In genomic region chr16:29830774-29831173, GRCh38 we compare ENCODE assay signal across 13 cellular contexts. TPM values are rescaled to one million over a fixed set of nuclear protein-coding genes. Genes with fewer than 3 reads are reported as not detected.
DNase-seq lines count a peak whose midpoint lies in the region; ATAC-seq, FAIRE-seq and TF ChIP-seq lines count a peak whose summit lies in the region.
"Had no signal": no experiment of that assay in that cellular context is flagged by ENCODE, and none has a peak within 500 bp of the region (broad histone marks: within the 10 kb centered on the region; RNA-seq: fewer than 3 reads in every experiment).

No MANE protein-coding gene starts in this region.

- no peak for TF ChIP-seq CTCF in CD4-positive, alpha-beta T cell (IDR thresholded peaks at IDR 0.05)
- TF ChIP-seq CTCF in Caco-2 (IDR thresholded peaks at IDR 0.05; ENCODE audit: insufficient read depth in 1 of 2, low read depth in 1 of 2, low read length in 1 of 2, severe bottlenecking in 1 of 2, unreplicated experiment in 1 of 2) (no peak), HepG2 (CRISPR knock-in tag; IDR thresholded peaks at IDR 0.05) (no peak), chondrocyte (IDR thresholded peaks at IDR 0.05) (no peak), spleen (IDR thresholded peaks at IDR 0.05 in 8 of 11, conservative IDR thresholded peaks at IDR 0.05 in 3 of 11) (no peak)

- CTCF ChIA-PET in CD4-positive, alpha-beta T cell (lab: Charles Lee), result no interaction called here
- CTCF ChIA-PET in Caco-2 (lab: Charles Lee), result no interaction called here
- CTCF ChIA-PET in HepG2 (lab: Yijun Ruan, JAX; ENCODE audit: low intra/inter-chr PET ratio, low total read pairs), result no interaction called here

- intact Hi-C loops in CD4-positive, alpha-beta T cell (cut with DNase I, micrococcal nuclease), result no loop called here
- intact Hi-C loops in Caco-2 (cut with micrococcal nuclease; ENCODE audit: unreplicated experiment) (no loop called here), HepG2 (cut with micrococcal nuclease; ENCODE audit: unreplicated experiment) (no loop called here), spleen (cut with DNase I; ENCODE audit: low total_unique reads) (no loop called here)

- no peak overlapping the region for H3K4me2 ChIP-seq in HepG2 (ENCODE audit: low read depth, low read length)

- H3K9ac ChIP-seq in HepG2 (ENCODE audit: insufficient read depth, low read depth, low read length), result no peak overlapping the region

- peaks cover 39% of the 10 kb centered on the region for H3K4me1 Mint-ChIP-seq in CD4-positive, alpha-beta T cell (ENCODE audit: low read depth)
- peaks cover 20% of the 10 kb centered on the region for H3K4me1 Mint-ChIP-seq in Caco-2 (ENCODE audit: low read depth, unreplicated experiment)
- H3K4me1 Mint-ChIP-seq in central memory CD8-positive, alpha-beta T cell, result peaks cover 22% of the 10 kb centered on the region
- H3K4me1 Mint-ChIP-seq in naive thymus-derived CD8-positive, alpha-beta T cell, result peaks cover 12 to 59% (median 43%) of the 10 kb centered on the region in 4 donors
- H3K4me1 Mint-ChIP-seq in chondrocyte (ENCODE audit: low read depth), result peaks cover 10% of the 10 kb centered on the region

- H2AFZ ChIP-seq in HepG2 (ENCODE audit: low read length), result no peak overlapping the region

- no peaks in the 10 kb centered on the region for H3K9me3 ChIP-seq in CD4-positive, alpha-beta T cell (ENCODE audit: control insufficient read depth, low read length)
- H3K9me3 ChIP-seq in Caco-2 (no peaks in the 10 kb centered on the region), HepG2 (ENCODE audit: low read length) (no peaks in the 10 kb centered on the region), spleen (no peaks in the 10 kb centered on the region)

- H3K27ac Mint-ChIP-seq in CD4-positive, alpha-beta T cell, result peak overlapping the region; percentile 83
- peak overlapping the region; percentile 89 for H3K27ac Mint-ChIP-seq in Caco-2 (ENCODE audit: unreplicated experiment)
- H3K27ac Mint-ChIP-seq in central memory CD8-positive, alpha-beta T cell (ENCODE audit: low read depth), result peak overlapping the region; percentile 61
- peak overlapping the region in 8 of 10 donors; percentile 9 to 84 (median 56) for H3K27ac Mint-ChIP-seq in naive thymus-derived CD8-positive, alpha-beta T cell
- no peak overlapping the region for H3K27ac Mint-ChIP-seq in chondrocyte (ENCODE audit: unreplicated experiment)
- H3K27ac Mint-ChIP-seq: HFFc6 had no signal

- no peak for DNase-seq in CD4-positive, alpha-beta T cell
- no peak for DNase-seq in Caco-2
- no peak for DNase-seq in central memory CD8-positive, alpha-beta T cell (ENCODE audit: low spot score in 2 of 2)
- no peak for DNase-seq in naive thymus-derived CD8-positive, alpha-beta T cell
- no peak for DNase-seq in UCSD-AML1 (lab: John Stamatoyannopoulos, UW; ENCODE audit: unreplicated experiment)
- DNase-seq in HepG2 (ENCODE audit: low spot score), result no peak
- DNase-seq in chondrocyte (ENCODE audit: low spot score), result no peak
- DNase-seq in spleen, result no peak
- DNase-seq: Calu3, DMS 273 treated with DMSO at 0.1 percent for 48 hours, HCEC 1CT, HFFc6 had no signal

- H3K4me3 ChIP-seq in Caco-2 (ENCODE audit: low read depth, low read length) (no peak overlapping the region), HepG2 (replicated peaks in 1 of 3; ENCODE audit: insufficient read depth in 1 of 3, low read depth in 2 of 3, low read length in 3 of 3) (no peak overlapping the region), spleen (no peak overlapping the region)

- in situ Hi-C loops in HepG2 (cut with HindIII; ENCODE audit: extremely low pct_ligation_motif_present, low pct_unique_long_range_greater_than_20kb), result no loop called here

- no peaks in the 10 kb centered on the region for H3K9me3 Mint-ChIP-seq in CD4-positive, alpha-beta T cell
- H3K9me3 Mint-ChIP-seq in Caco-2 (ENCODE audit: unreplicated experiment) (no peaks in the 10 kb centered on the region), chondrocyte (ENCODE audit: low read depth) (no peaks in the 10 kb centered on the region)
- H3K9me3 Mint-ChIP-seq in central memory CD8-positive, alpha-beta T cell, result no peaks in the 10 kb centered on the region
- no peaks in the 10 kb centered on the region for H3K9me3 Mint-ChIP-seq in naive thymus-derived CD8-positive, alpha-beta T cell
- H3K9me3 Mint-ChIP-seq: CD14-positive monocyte, HFFc6 had no signal

- H3K36me3 ChIP-seq in Caco-2 (ENCODE audit: control insufficient read depth, insufficient read depth, low read length) (0 out of 2 replicates have a peak, but pooled peaks cover 2% of the 10 kb centered on the region), HepG2 (replicated peaks in 1 of 2; ENCODE audit: control insufficient read depth in 1 of 2, insufficient read depth in 2 of 2, low read length in 2 of 2) (peaks cover 4 to 8% of the 10 kb centered on the region in 2 experiments; a peak in 3 of 5 replicates), spleen (peaks cover 0 to 84% (median 52%) of the 10 kb centered on the region in 6 donors)

- no peak overlapping the region for H3K4me3 Mint-ChIP-seq in CD4-positive, alpha-beta T cell
- peak overlapping the region; percentile 59 for H3K4me3 Mint-ChIP-seq in Caco-2 (ENCODE audit: unreplicated experiment)
- H3K4me3 Mint-ChIP-seq in central memory CD8-positive, alpha-beta T cell, result peak overlapping the region; percentile 31
- peak overlapping the region in 1 of 10 donors; percentile 55 for H3K4me3 Mint-ChIP-seq in naive thymus-derived CD8-positive, alpha-beta T cell
- no peak overlapping the region for H3K4me3 Mint-ChIP-seq in chondrocyte (ENCODE audit: unreplicated experiment)
- H3K4me3 Mint-ChIP-seq: CD14-positive monocyte, HFFc6 had no signal

- H4K20me1 ChIP-seq in HepG2 (ENCODE audit: insufficient read depth, low read length), result no peaks in the 10 kb centered on the region

- WGBS in HepG2 (ENCODE audit: low lambda C conversion rate), result 98% methylated on average over 11 of the region's 11 CpGs
- WGBS in spleen, 5 donors, result 90 to 98% (median 94%) methylated on average over 11 of the region's 11 CpGs

- H3K27me3 ChIP-seq in CD4-positive, alpha-beta T cell (ENCODE audit: control insufficient read depth, insufficient read depth, low read length), result no peaks in the 10 kb centered on the region
- H3K27me3 ChIP-seq in Caco-2 (replicated peaks; ENCODE audit: control insufficient read depth, insufficient read depth, low read length) (no peaks in the 10 kb centered on the region), HepG2 (ENCODE audit: control insufficient read depth in 1 of 2, insufficient read depth in 2 of 2, low read length in 2 of 2) (no peaks in the 10 kb centered on the region), spleen (replicated peaks in 1 of 7) (no peaks in the 10 kb centered on the region)

- H3K27me3 Mint-ChIP-seq in CD4-positive, alpha-beta T cell, result no peaks in the 10 kb centered on the region
- H3K27me3 Mint-ChIP-seq in Caco-2 (ENCODE audit: insufficient read depth, unreplicated experiment) (no peaks in the 10 kb centered on the region), chondrocyte (ENCODE audit: low read depth) (no peaks in the 10 kb centered on the region)
- no peaks in the 10 kb centered on the region for H3K27me3 Mint-ChIP-seq in central memory CD8-positive, alpha-beta T cell
- no peaks in the 10 kb centered on the region for H3K27me3 Mint-ChIP-seq in naive thymus-derived CD8-positive, alpha-beta T cell

- BruUV-seq in Caco-2 (replicated peaks; lab: Mats Ljungman, UMichigan) (no TSS peak), HepG2 (replicated peaks; lab: Mats Ljungman, UMichigan) (no TSS peak)

- TF ChIP-seq EP300 in HepG2 (IDR thresholded peaks at IDR 0.05; ENCODE audit: low read depth in 2 of 2, low read length in 2 of 2), result no peak
- TF ChIP-seq EP300 in HepG2 (CRISPR knock-in tag; IDR thresholded peaks at IDR 0.05; ENCODE audit: borderline replicate concordance), result no peak

- H3K36me3 Mint-ChIP-seq in CD4-positive, alpha-beta T cell (ENCODE audit: low read depth), result peaks cover 58% of the 10 kb centered on the region
- H3K36me3 Mint-ChIP-seq in Caco-2 (ENCODE audit: insufficient read depth, unreplicated experiment), result peaks cover 24% of the 10 kb centered on the region
- peaks cover 54% of the 10 kb centered on the region for H3K36me3 Mint-ChIP-seq in central memory CD8-positive, alpha-beta T cell (ENCODE audit: insufficient read depth)
- H3K36me3 Mint-ChIP-seq in naive thymus-derived CD8-positive, alpha-beta T cell, result peaks cover 0 to 53% (median 8%) of the 10 kb centered on the region in 3 donors
- peaks cover 20% of the 10 kb centered on the region for H3K36me3 Mint-ChIP-seq in chondrocyte (ENCODE audit: low read depth)

- POLR2A ChIA-PET in CD4-positive, alpha-beta T cell (lab: Charles Lee), result no interaction called here
- POLR2A ChIA-PET in Caco-2 (lab: Charles Lee) (no interaction called here), HepG2 (lab: Yijun Ruan, JAX) (no interaction called here)
- POLR2A ChIA-PET in naive thymus-derived CD8-positive, alpha-beta T cell (lab: Charles Lee), result no interaction called here

- TF ChIP-seq POLR2A in HepG2 (IDR thresholded peaks at IDR 0.05; ENCODE audit: insufficient read depth in 1 of 2, low read depth in 2 of 2, low read length in 2 of 2), result no peak
- TF ChIP-seq POLR2A in spleen (IDR thresholded peaks at IDR 0.05), result no peak

- H3K79me2 ChIP-seq in HepG2 (ENCODE audit: insufficient read depth, low read length), result no peaks in the 10 kb centered on the region

- H3K4me1 ChIP-seq in Caco-2 (peaks cover 37% of the 10 kb centered on the region), HepG2 (ENCODE audit: insufficient read depth, low read length) (peaks cover 49% of the 10 kb centered on the region), spleen (peaks cover 11 to 54% (median 24%) of the 10 kb centered on the region in 6 donors)

- no peak overlapping the region for H3K27ac ChIP-seq in CD4-positive, alpha-beta T cell (ENCODE audit: low read depth, low read length)
- no peak overlapping the region for H3K27ac ChIP-seq in HepG2 (ENCODE audit: extremely low read length, insufficient read depth, low read length)
- H3K27ac ChIP-seq in spleen, result no peak overlapping the region

- no peak for TF ChIP-seq RAD21 in HepG2 (CRISPR knock-in tag; IDR thresholded peaks at IDR 0.05)

- FAIRE-seq in HepG2 (lab: Jason Lieb, UNC), result no peak

- ATAC-seq in CD4-positive, alpha-beta T cell (ENCODE audit: poor library complexity), result no peak
- no peak for ATAC-seq in central memory CD8-positive, alpha-beta T cell (replicated peaks; ENCODE audit: extremely low read depth, poor library complexity, severe bottlenecking)
- no peak for ATAC-seq in naive thymus-derived CD8-positive, alpha-beta T cell
- ATAC-seq in HepG2, result no peak

RNA-seq across cellular contexts. Expression of gene MVP, which starts 10.5 kb away (rescaled TPM):
- 100 to 1,000 TPM; 115 to 118 TPM for total RNA-seq in CD4-positive, alpha-beta T cell
- 62.9 and 72.5 TPM in 2 replicates for total RNA-seq in Caco-2 (2022)
- 100 to 1,000 TPM; 123 to 132 TPM for total RNA-seq in naive thymus-derived CD8-positive, alpha-beta T cell
- 100 to 1,000 TPM; 120 to 160 (median 134) TPM for polyA plus RNA-seq in naive thymus-derived CD8-positive, alpha-beta T cell
- 22.0 and 22.9 TPM in 2 replicates for total RNA-seq in HepG2 (2016; rRNA removed; fragmentation: Illumina TruSeq; extraction: Trizol)
- 3.2 and 3.6 TPM in 2 replicates for total RNA-seq in HepG2 (2016; cell fraction: cytosol; rRNA removed; fragmentation: Illumina TruSeq; extraction: Trizol; ENCODE audit: low read depth)
- total RNA-seq in HepG2 (2016; cell fraction: insoluble cytoplasmic fraction; rRNA removed; fragmentation: Illumina TruSeq; extraction: Trizol), result 15.3 and 24.2 TPM in 2 replicates
- total RNA-seq in HepG2 (2016; cell fraction: membrane; rRNA removed; fragmentation: Illumina TruSeq; extraction: Trizol), result 7.2 and 7.3 TPM in 2 replicates
- 15.6 and 17.1 TPM in 2 replicates for total RNA-seq in HepG2 (2016; cell fraction: nucleus; rRNA removed; fragmentation: Illumina TruSeq; extraction: Trizol)
- polyA plus RNA-seq in HepG2 (2011; rRNA removed), result 43.5 and 65.5 TPM in 2 replicates
- polyA plus RNA-seq in HepG2 (2011; cell fraction: cytosol; rRNA removed), result 24.9 and 28.2 TPM in 2 replicates
- 68.9 and 74.4 TPM in 2 replicates for polyA plus RNA-seq in HepG2 (2011; cell fraction: nucleus; rRNA removed)
- 36.4 and 37.1 TPM in 2 replicates for polyA plus RNA-seq in HepG2 (2012)
- polyA plus RNA-seq in HepG2 (2016; cell fraction: cytosol; fragmentation: Illumina TruSeq; extraction: Trizol; ENCODE audit: low read depth), result 2.1 TPM in 2 replicates
- 14.5 and 16.2 TPM in 2 replicates for polyA plus RNA-seq in HepG2 (2016; cell fraction: insoluble cytoplasmic fraction; fragmentation: Illumina TruSeq; extraction: Trizol; ENCODE audit: low read depth)
- polyA plus RNA-seq in HepG2 (2016; cell fraction: membrane; fragmentation: Illumina TruSeq; extraction: Trizol; ENCODE audit: low read depth), result 4.3 and 4.9 TPM in 2 replicates
- polyA plus RNA-seq in HepG2 (2016; cell fraction: nucleus; fragmentation: Illumina TruSeq; extraction: Trizol; ENCODE audit: insufficient read depth, low read depth), result 18.7 and 20.9 TPM in 2 replicates
- polyA minus RNA-seq in HepG2 (2011; rRNA and poly(A)+ RNA removed; ENCODE audit: low replicate concordance), result 233 and 295 TPM in 2 replicates
- 33.9 and 42.5 TPM in 2 replicates for polyA minus RNA-seq in HepG2 (2011; cell fraction: cytosol; rRNA and poly(A)+ RNA removed)
- polyA minus RNA-seq in HepG2 (2011; cell fraction: nucleus; rRNA and poly(A)+ RNA removed), result 41.5 and 62.7 TPM in 2 replicates
- total RNA-seq in chondrocyte, result 101 to 132 TPM (median 106 TPM) in 3 replicates
- 100 to 1,000 TPM; 103 to 200 (median 160) TPM for total RNA-seq in spleen
- polyA plus RNA-seq in spleen, result 100 to 1,000 TPM in 1 of 3 donors, 10 to 100 TPM in 2; 72.3 to 153 (median 90.9) TPM

RNA-seq across cellular contexts. Expression of gene PAGR1, which starts 14.8 kb away (rescaled TPM):
- 10 to 100 TPM; 20.3 TPM for total RNA-seq in CD4-positive, alpha-beta T cell
- 31.4 and 33.0 TPM in 2 replicates for total RNA-seq in Caco-2 (2022)
- total RNA-seq in naive thymus-derived CD8-positive, alpha-beta T cell, result 10 to 100 TPM; 31.3 to 35.9 TPM
- 10 to 100 TPM; 51.4 to 57.5 (median 55.5) TPM for polyA plus RNA-seq in naive thymus-derived CD8-positive, alpha-beta T cell
- 66.4 and 74.5 TPM in 2 replicates for total RNA-seq in HepG2 (2016; rRNA removed; fragmentation: Illumina TruSeq; extraction: Trizol)
- 27.0 and 29.8 TPM in 2 replicates for total RNA-seq in HepG2 (2016; cell fraction: cytosol; rRNA removed; fragmentation: Illumina TruSeq; extraction: Trizol; ENCODE audit: low read depth)
- 66.8 and 70.4 TPM in 2 replicates for total RNA-seq in HepG2 (2016; cell fraction: insoluble cytoplasmic fraction; rRNA removed; fragmentation: Illumina TruSeq; extraction: Trizol)
- 60.2 and 69.2 TPM in 2 replicates for total RNA-seq in HepG2 (2016; cell fraction: membrane; rRNA removed; fragmentation: Illumina TruSeq; extraction: Trizol)
- total RNA-seq in HepG2 (2016; cell fraction: nucleus; rRNA removed; fragmentation: Illumina TruSeq; extraction: Trizol), result 26.7 and 29.3 TPM in 2 replicates
- polyA plus RNA-seq in HepG2 (2011; rRNA removed), result 9.8 and 9.9 TPM in 2 replicates
- polyA plus RNA-seq in HepG2 (2011; cell fraction: cytosol; rRNA removed), result 8.4 and 11.4 TPM in 2 replicates
- 21.8 and 24.6 TPM in 2 replicates for polyA plus RNA-seq in HepG2 (2011; cell fraction: nucleus; rRNA removed)
- 18.6 and 19.8 TPM in 2 replicates for polyA plus RNA-seq in HepG2 (2012)
- polyA plus RNA-seq in HepG2 (2016; cell fraction: cytosol; fragmentation: Illumina TruSeq; extraction: Trizol; ENCODE audit: low read depth), result 35.6 and 42.4 TPM in 2 replicates
- polyA plus RNA-seq in HepG2 (2016; cell fraction: insoluble cytoplasmic fraction; fragmentation: Illumina TruSeq; extraction: Trizol; ENCODE audit: low read depth), result 77.4 and 82.7 TPM in 2 replicates
- 57.3 and 67.2 TPM in 2 replicates for polyA plus RNA-seq in HepG2 (2016; cell fraction: membrane; fragmentation: Illumina TruSeq; extraction: Trizol; ENCODE audit: low read depth)
- 45.2 and 52.8 TPM in 2 replicates for polyA plus RNA-seq in HepG2 (2016; cell fraction: nucleus; fragmentation: Illumina TruSeq; extraction: Trizol; ENCODE audit: insufficient read depth, low read depth)
- 5.5 and 6.5 TPM in 2 replicates for polyA minus RNA-seq in HepG2 (2011; rRNA and poly(A)+ RNA removed; ENCODE audit: low replicate concordance)
- 4.8 and 9.2 TPM in 2 replicates for polyA minus RNA-seq in HepG2 (2011; cell fraction: cytosol; rRNA and poly(A)+ RNA removed)
- polyA minus RNA-seq in HepG2 (2011; cell fraction: nucleus; rRNA and poly(A)+ RNA removed), result 15.1 and 19.6 TPM in 2 replicates
- 22.3 to 40.2 TPM (median 23.0 TPM) in 3 replicates for total RNA-seq in chondrocyte
- 10 to 100 TPM; 17.3 to 43.9 (median 23.6) TPM for total RNA-seq in spleen
- 10 to 100 TPM; 28.8 to 46.4 (median 37.9) TPM for polyA plus RNA-seq in spleen

RNA-seq across cellular contexts. Expression of gene PRRT2, which starts 18.8 kb away (rescaled TPM):
- total RNA-seq in CD4-positive, alpha-beta T cell, result 1 to 10 TPM; 2.2 to 2.3 TPM
- 3.6 and 3.9 TPM in 2 replicates for total RNA-seq in Caco-2 (2022)
- total RNA-seq in naive thymus-derived CD8-positive, alpha-beta T cell, result 1 to 10 TPM; 1.5 to 1.6 TPM
- polyA plus RNA-seq in naive thymus-derived CD8-positive, alpha-beta T cell, result under 1 TPM in 2 of 3 donors, not detected in 1; 0.14 to 0.21 TPM
- 0.11 and 0.51 TPM in 2 replicates for total RNA-seq in HepG2 (2016; rRNA removed; fragmentation: Illumina TruSeq; extraction: Trizol)
- not detected in 2 replicates for total RNA-seq in HepG2 (2016; cell fraction: cytosol; rRNA removed; fragmentation: Illumina TruSeq; extraction: Trizol; ENCODE audit: low read depth)
- total RNA-seq in HepG2 (2016; cell fraction: insoluble cytoplasmic fraction; rRNA removed; fragmentation: Illumina TruSeq; extraction: Trizol), result 0.76 TPM in 1 of 2 replicates, not detected in the other
- total RNA-seq in HepG2 (2016; cell fraction: membrane; rRNA removed; fragmentation: Illumina TruSeq; extraction: Trizol), result 0.28 TPM in 1 of 2 replicates, not detected in the other
- total RNA-seq in HepG2 (2016; cell fraction: nucleus; rRNA removed; fragmentation: Illumina TruSeq; extraction: Trizol), result 1.1 and 1.4 TPM in 2 replicates
- polyA plus RNA-seq in HepG2 (2011; rRNA removed), result 1.1 and 1.8 TPM in 2 replicates
- 0.31 and 0.38 TPM in 2 replicates for polyA plus RNA-seq in HepG2 (2011; cell fraction: cytosol; rRNA removed)
- polyA plus RNA-seq in HepG2 (2011; cell fraction: nucleus; rRNA removed), result 16.2 and 16.5 TPM in 2 replicates
- 1.6 and 1.7 TPM in 2 replicates for polyA plus RNA-seq in HepG2 (2012)
- polyA plus RNA-seq in HepG2 (2016; cell fraction: cytosol; fragmentation: Illumina TruSeq; extraction: Trizol; ENCODE audit: low read depth), result 0.08 TPM in 1 of 2 replicates, not detected in the other
- polyA plus RNA-seq in HepG2 (2016; cell fraction: insoluble cytoplasmic fraction; fragmentation: Illumina TruSeq; extraction: Trizol; ENCODE audit: low read depth), result 0.11 and 0.41 TPM in 2 replicates
- polyA plus RNA-seq in HepG2 (2016; cell fraction: membrane; fragmentation: Illumina TruSeq; extraction: Trizol; ENCODE audit: low read depth), result 0.07 and 0.15 TPM in 2 replicates
- 3.5 and 3.7 TPM in 2 replicates for polyA plus RNA-seq in HepG2 (2016; cell fraction: nucleus; fragmentation: Illumina TruSeq; extraction: Trizol; ENCODE audit: insufficient read depth, low read depth)
- 0.07 and 0.56 TPM in 2 replicates for polyA minus RNA-seq in HepG2 (2011; rRNA and poly(A)+ RNA removed; ENCODE audit: low replicate concordance)
- polyA minus RNA-seq in HepG2 (2011; cell fraction: cytosol; rRNA and poly(A)+ RNA removed), result not detected in 2 replicates
- polyA minus RNA-seq in HepG2 (2011; cell fraction: nucleus; rRNA and poly(A)+ RNA removed), result 1.5 and 2.4 TPM in 2 replicates
- total RNA-seq in chondrocyte, result 5.2 to 9.1 TPM (median 6.1 TPM) in 3 replicates
- total RNA-seq in spleen, result 1 to 10 TPM in 2 of 7 donors, under 1 TPM in 3, not detected in 2; 0.29 to 2.1 (median 0.77) TPM
- under 1 TPM; 0.15 to 0.67 (median 0.22) TPM for polyA plus RNA-seq in spleen
- polyA plus RNA-seq: CD14-positive monocyte had no signal

RNA-seq across cellular contexts. Expression of gene MAZ, which starts 24.4 kb away (rescaled TPM):
- 100 to 1,000 TPM; 251 to 253 TPM for total RNA-seq in CD4-positive, alpha-beta T cell
- total RNA-seq in Caco-2 (2022), result 299 and 317 TPM in 2 replicates
- 100 to 1,000 TPM; 278 to 282 TPM for total RNA-seq in naive thymus-derived CD8-positive, alpha-beta T cell
- 10 to 100 TPM; 50.3 to 74.6 (median 58.8) TPM for polyA plus RNA-seq in naive thymus-derived CD8-positive, alpha-beta T cell
- 229 and 277 TPM in 2 replicates for total RNA-seq in HepG2 (2016; rRNA removed; fragmentation: Illumina TruSeq; extraction: Trizol)
- 423 and 431 TPM in 2 replicates for total RNA-seq in HepG2 (2016; cell fraction: cytosol; rRNA removed; fragmentation: Illumina TruSeq; extraction: Trizol; ENCODE audit: low read depth)
- 196 and 286 TPM in 2 replicates for total RNA-seq in HepG2 (2016; cell fraction: insoluble cytoplasmic fraction; rRNA removed; fragmentation: Illumina TruSeq; extraction: Trizol)
- total RNA-seq in HepG2 (2016; cell fraction: membrane; rRNA removed; fragmentation: Illumina TruSeq; extraction: Trizol), result 825 and 837 TPM in 2 replicates
- 134 and 167 TPM in 2 replicates for total RNA-seq in HepG2 (2016; cell fraction: nucleus; rRNA removed; fragmentation: Illumina TruSeq; extraction: Trizol)
- polyA plus RNA-seq in HepG2 (2011; rRNA removed), result 203 and 255 TPM in 2 replicates
- 164 and 235 TPM in 2 replicates for polyA plus RNA-seq in HepG2 (2011; cell fraction: cytosol; rRNA removed)
- 242 and 334 TPM in 2 replicates for polyA plus RNA-seq in HepG2 (2011; cell fraction: nucleus; rRNA removed)
- polyA plus RNA-seq in HepG2 (2012), result 301 and 452 TPM in 2 replicates
- polyA plus RNA-seq in HepG2 (2016; cell fraction: cytosol; fragmentation: Illumina TruSeq; extraction: Trizol; ENCODE audit: low read depth), result 608 and 677 TPM in 2 replicates
- polyA plus RNA-seq in HepG2 (2016; cell fraction: insoluble cytoplasmic fraction; fragmentation: Illumina TruSeq; extraction: Trizol; ENCODE audit: low read depth), result 287 and 420 TPM in 2 replicates
- polyA plus RNA-seq in HepG2 (2016; cell fraction: membrane; fragmentation: Illumina TruSeq; extraction: Trizol; ENCODE audit: low read depth), result 1,001 and 1,210 TPM in 2 replicates
- 330 and 379 TPM in 2 replicates for polyA plus RNA-seq in HepG2 (2016; cell fraction: nucleus; fragmentation: Illumina TruSeq; extraction: Trizol; ENCODE audit: insufficient read depth, low read depth)
- polyA minus RNA-seq in HepG2 (2011; rRNA and poly(A)+ RNA removed; ENCODE audit: low replicate concordance), result 512 and 628 TPM in 2 replicates
- 217 and 237 TPM in 2 replicates for polyA minus RNA-seq in HepG2 (2011; cell fraction: cytosol; rRNA and poly(A)+ RNA removed)
- 59.9 and 60.5 TPM in 2 replicates for polyA minus RNA-seq in HepG2 (2011; cell fraction: nucleus; rRNA and poly(A)+ RNA removed)
- 318 to 359 TPM (median 358 TPM) in 3 replicates for total RNA-seq in chondrocyte
- 100 to 1,000 TPM in 4 of 7 donors, 10 to 100 TPM in 3; 82.7 to 157 (median 125) TPM for total RNA-seq in spleen
- 100 to 1,000 TPM in 2 of 3 donors, 10 to 100 TPM in 1; 92.2 to 145 (median 100) TPM for polyA plus RNA-seq in spleen

RNA-seq across cellular contexts. Expression of gene CDIPT, which starts 32.3 kb away (rescaled TPM):
- 10 to 100 TPM; 25.7 to 27.0 TPM for total RNA-seq in CD4-positive, alpha-beta T cell
- 56.6 and 57.1 TPM in 2 replicates for total RNA-seq in Caco-2 (2022)
- 10 to 100 TPM; 73.7 to 74.5 TPM for total RNA-seq in naive thymus-derived CD8-positive, alpha-beta T cell
- 10 to 100 TPM; 79.6 to 95.7 (median 91.3) TPM for polyA plus RNA-seq in naive thymus-derived CD8-positive, alpha-beta T cell
- total RNA-seq in HepG2 (2016; rRNA removed; fragmentation: Illumina TruSeq; extraction: Trizol), result 39.2 and 54.9 TPM in 2 replicates
- 23.3 and 32.6 TPM in 2 replicates for total RNA-seq in HepG2 (2016; cell fraction: cytosol; rRNA removed; fragmentation: Illumina TruSeq; extraction: Trizol; ENCODE audit: low read depth)
- total RNA-seq in HepG2 (2016; cell fraction: insoluble cytoplasmic fraction; rRNA removed; fragmentation: Illumina TruSeq; extraction: Trizol), result 43.4 and 55.7 TPM in 2 replicates
- total RNA-seq in HepG2 (2016; cell fraction: membrane; rRNA removed; fragmentation: Illumina TruSeq; extraction: Trizol), result 45.8 and 63.4 TPM in 2 replicates
- total RNA-seq in HepG2 (2016; cell fraction: nucleus; rRNA removed; fragmentation: Illumina TruSeq; extraction: Trizol), result 32.9 and 36.1 TPM in 2 replicates
- polyA plus RNA-seq in HepG2 (2011; rRNA removed), result 97.5 and 109 TPM in 2 replicates
- polyA plus RNA-seq in HepG2 (2011; cell fraction: cytosol; rRNA removed), result 106 and 126 TPM in 2 replicates
- polyA plus RNA-seq in HepG2 (2011; cell fraction: nucleus; rRNA removed), result 59.6 and 70.3 TPM in 2 replicates
- 53.5 and 77.9 TPM in 2 replicates for polyA plus RNA-seq in HepG2 (2012)
- 28.1 and 42.6 TPM in 2 replicates for polyA plus RNA-seq in HepG2 (2016; cell fraction: cytosol; fragmentation: Illumina TruSeq; extraction: Trizol; ENCODE audit: low read depth)
- 49.9 and 51.9 TPM in 2 replicates for polyA plus RNA-seq in HepG2 (2016; cell fraction: insoluble cytoplasmic fraction; fragmentation: Illumina TruSeq; extraction: Trizol; ENCODE audit: low read depth)
- polyA plus RNA-seq in HepG2 (2016; cell fraction: membrane; fragmentation: Illumina TruSeq; extraction: Trizol; ENCODE audit: low read depth), result 49.0 and 62.7 TPM in 2 replicates
- 63.3 and 67.6 TPM in 2 replicates for polyA plus RNA-seq in HepG2 (2016; cell fraction: nucleus; fragmentation: Illumina TruSeq; extraction: Trizol; ENCODE audit: insufficient read depth, low read depth)
- polyA minus RNA-seq in HepG2 (2011; rRNA and poly(A)+ RNA removed; ENCODE audit: low replicate concordance), result 98.0 and 109 TPM in 2 replicates
- 39.7 and 49.2 TPM in 2 replicates for polyA minus RNA-seq in HepG2 (2011; cell fraction: cytosol; rRNA and poly(A)+ RNA removed)
- polyA minus RNA-seq in HepG2 (2011; cell fraction: nucleus; rRNA and poly(A)+ RNA removed), result 15.5 and 25.5 TPM in 2 replicates
- 73.5 to 79.7 TPM (median 78.3 TPM) in 3 replicates for total RNA-seq in chondrocyte
- 10 to 100 TPM; 50.2 to 81.2 (median 68.9) TPM for total RNA-seq in spleen
- polyA plus RNA-seq in spleen, result 10 to 100 TPM; 43.7 to 67.1 (median 53.1) TPM

Comparison
In these comparisons a context has a peak if more than half of its experiments do, and no peak if none do; other contexts are left out.
1. H3K4me3 Mint-ChIP-seq: peak in Caco-2 (single experiment) and central memory CD8-positive, alpha-beta T cell (single experiment); none in CD4-positive, alpha-beta T cell (single experiment) and chondrocyte (single experiment).